In genomic region chr10:85145966-85146365, GRCh38 we compare ENCODE assay signal across 27 cellular contexts.
DNase-seq lines count a peak whose midpoint lies in the region; ATAC-seq, FAIRE-seq and TF ChIP-seq lines count a peak whose summit lies in the region.
"Had no signal": no experiment of that assay in that cellular context is flagged by ENCODE, and none has a peak within 500 bp of the region (broad histone marks: within the 10 kb centered on the region; RNA-seq: fewer than 3 reads in every experiment).

No MANE protein-coding gene starts in this region.

- DNase-seq in hepatocyte (ENCODE audit: low spot score), result peak; percentile 23
- no peak for DNase-seq in HepG2 (ENCODE audit: low spot score)
- peak; percentile 68 to 91 (median 76) for DNase-seq in right lobe of liver
- no peak for DNase-seq in activated CD4-positive, alpha-beta T cell treated with anti-CD3 and anti-CD28 coated beads for 1 hour
- no peak for DNase-seq in colonic mucosa
- DNase-seq in T-helper 1 cell, result no peak
- DNase-seq: 8988T; ACHN; BE2C; C1 segment of cervical spinal cord; CD4-positive, alpha-beta memory T cell; CD4-positive, CD25-positive, alpha-beta regulatory T cell; CD8-positive, alpha-beta memory T cell; COR-L47; DMS 273 treated with DMSO at 0.1 percent for 48 hours; DMS153; DMS53; DMS79; DND-41; EL; GDM1 had no signal

- no peak overlapping the region for H3K9ac ChIP-seq in HepG2 (ENCODE audit: insufficient read depth, low read depth, low read length)
- no peak overlapping the region for H3K9ac ChIP-seq in colonic mucosa (ENCODE audit: low read depth in 2 of 2, low read length in 2 of 2)
- H3K9ac ChIP-seq: BLaER1 had no signal

- no peak for FAIRE-seq in HepG2 (lab: Jason Lieb, UNC)
- FAIRE-seq: A204.1, GM12878, GM12892, GM18507 had no signal

- in situ Hi-C loops in HepG2 (cut with HindIII; ENCODE audit: extremely low pct_ligation_motif_present, low pct_unique_long_range_greater_than_20kb), result no loop called here

- peak; percentile 35; the same call in 1 of the 3 replicates for ATAC-seq in HepG2
- peak; percentile 99 to 100 (median 100) for ATAC-seq in right lobe of liver
- ATAC-seq in HG02840 (IDR thresholded peaks at IDR 0.05; ENCODE audit: low FRiP score, unreplicated experiment), result no peak
- ATAC-seq: GM12878 had no signal

- no peaks in the 10 kb centered on the region for H3K9me2 ChIP-seq in hepatocyte (replicated peaks; ENCODE audit: insufficient read depth)

- no TSS peak for BruUV-seq in HepG2 (replicated peaks; lab: Mats Ljungman, UMichigan)

- CTCF ChIA-PET in HepG2 (lab: Yijun Ruan, JAX; ENCODE audit: low intra/inter-chr PET ratio, low total read pairs), result no interaction called here

- H3K9me3 ChIP-seq in hepatocyte (ENCODE audit: low read depth) (no peaks in the 10 kb centered on the region), HepG2 (ENCODE audit: low read length) (no peaks in the 10 kb centered on the region), right lobe of liver (no peaks in the 10 kb centered on the region), colonic mucosa (no peaks in the 10 kb centered on the region)
- H3K9me3 ChIP-seq: BE2C had no signal

- H3K4me2 ChIP-seq in hepatocyte, result no peak overlapping the region
- no peak overlapping the region for H3K4me2 ChIP-seq in HepG2 (ENCODE audit: low read depth, low read length)
- H3K4me2 ChIP-seq: BLaER1 had no signal

- TF ChIP-seq EP300 in HepG2 (IDR thresholded peaks at IDR 0.05; ENCODE audit: low read depth in 2 of 2, low read length in 2 of 2), result no peak
- TF ChIP-seq EP300 in HepG2 (CRISPR knock-in tag; IDR thresholded peaks at IDR 0.05; ENCODE audit: borderline replicate concordance), result no peak

- no peaks in the 10 kb centered on the region for H4K20me1 ChIP-seq in hepatocyte (ENCODE audit: insufficient read depth, poor library complexity, severe bottlenecking)
- H4K20me1 ChIP-seq in HepG2 (ENCODE audit: insufficient read depth, low read length), result no peaks in the 10 kb centered on the region
- H4K20me1 ChIP-seq: BLaER1 had no signal

- no peaks in the 10 kb centered on the region for H3K79me2 ChIP-seq in hepatocyte
- no peaks in the 10 kb centered on the region for H3K79me2 ChIP-seq in HepG2 (ENCODE audit: insufficient read depth, low read length)

- H2AFZ ChIP-seq in hepatocyte, result no peak overlapping the region
- H2AFZ ChIP-seq in HepG2 (ENCODE audit: low read length), result no peak overlapping the region

- no peaks in the 10 kb centered on the region for H3K36me3 ChIP-seq in hepatocyte (replicated peaks; ENCODE audit: insufficient read depth, low read depth)
- H3K36me3 ChIP-seq in HepG2 (replicated peaks in 1 of 2; ENCODE audit: control insufficient read depth in 1 of 2, insufficient read depth in 2 of 2, low read length in 2 of 2), result no peaks in the 10 kb centered on the region
- H3K36me3 ChIP-seq in right lobe of liver, result no peaks in the 10 kb centered on the region
- no peaks in the 10 kb centered on the region for H3K36me3 ChIP-seq in colonic mucosa
- H3K36me3 ChIP-seq: BE2C, BLaER1 had no signal

- TF ChIP-seq RAD21 in HepG2 (CRISPR knock-in tag; IDR thresholded peaks at IDR 0.05), result no peak

- TF ChIP-seq POLR2A in HepG2 (IDR thresholded peaks at IDR 0.05; ENCODE audit: insufficient read depth in 1 of 2, low read depth in 2 of 2, low read length in 2 of 2) (no peak), right lobe of liver (IDR thresholded peaks at IDR 0.05) (no peak)

- POLR2A ChIA-PET in HepG2 (lab: Yijun Ruan, JAX), result no interaction called here

- intact Hi-C loops in HepG2 (cut with micrococcal nuclease; ENCODE audit: unreplicated experiment), result no loop called here
- intact Hi-C loops in right lobe of liver (cut with DNase I), result no loop called here
- intact Hi-C loops in colonic mucosa (cut with DNase I), result no loop called here

- WGBS in hepatocyte (ENCODE audit: low lambda C conversion rate, missing lambda C conversion rate), result 70% methylated on average over 5 of the region's 5 CpGs
- 3% methylated on average over 5 of the region's 5 CpGs for WGBS in HepG2 (ENCODE audit: low lambda C conversion rate)
- 23% methylated on average over 5 of the region's 5 CpGs for WGBS in right lobe of liver (ENCODE audit: insufficient coverage, low coverage, low lambda C conversion rate, missing lambda C conversion rate)

- H3K27ac ChIP-seq in hepatocyte (no peak overlapping the region), HepG2 (ENCODE audit: extremely low read length, insufficient read depth, low read length) (no peak overlapping the region), right lobe of liver (peak overlapping the region in 2 of 3 donors; percentile 10 to 27), colonic mucosa (no peak overlapping the region)
- H3K27ac ChIP-seq: BLaER1 had no signal

- H3K4me1 ChIP-seq in hepatocyte (ENCODE audit: insufficient read depth) (peaks cover 20% of the 10 kb centered on the region), HepG2 (ENCODE audit: insufficient read depth, low read length) (no peaks in the 10 kb centered on the region), right lobe of liver (peaks cover 0 to 13% (median 0%) of the 10 kb centered on the region in 4 donors), colonic mucosa (no peaks in the 10 kb centered on the region)
- H3K4me1 ChIP-seq: BE2C, BLaER1 had no signal

- H3K27me3 ChIP-seq in hepatocyte (no peaks in the 10 kb centered on the region), HepG2 (ENCODE audit: control insufficient read depth in 1 of 2, insufficient read depth in 2 of 2, low read length in 2 of 2) (no peaks in the 10 kb centered on the region), right lobe of liver (no peaks in the 10 kb centered on the region), colonic mucosa (no peaks in the 10 kb centered on the region)
- H3K27me3 ChIP-seq: BLaER1 had no signal

- TF ChIP-seq CTCF in hepatocyte (IDR thresholded peaks at IDR 0.05; ENCODE audit: poor library complexity) (no peak), HepG2 (CRISPR knock-in tag; IDR thresholded peaks at IDR 0.05) (no peak), right lobe of liver (IDR thresholded peaks at IDR 0.05) (no peak), colonic mucosa (IDR thresholded peaks at IDR 0.05) (no peak)

- H3K4me3 ChIP-seq in hepatocyte (no peak overlapping the region), HepG2 (replicated peaks in 1 of 3; ENCODE audit: insufficient read depth in 1 of 3, low read depth in 2 of 3, low read length in 3 of 3) (no peak overlapping the region), right lobe of liver (no peak overlapping the region), colonic mucosa (no peak overlapping the region)
- H3K4me3 ChIP-seq: BLaER1, GM12878 had no signal

TF ChIP-seq in HepG2, 621 proteins besides CTCF, POLR2A, EP300 and RAD21:
- TF ChIP-seq, protein P1, sequence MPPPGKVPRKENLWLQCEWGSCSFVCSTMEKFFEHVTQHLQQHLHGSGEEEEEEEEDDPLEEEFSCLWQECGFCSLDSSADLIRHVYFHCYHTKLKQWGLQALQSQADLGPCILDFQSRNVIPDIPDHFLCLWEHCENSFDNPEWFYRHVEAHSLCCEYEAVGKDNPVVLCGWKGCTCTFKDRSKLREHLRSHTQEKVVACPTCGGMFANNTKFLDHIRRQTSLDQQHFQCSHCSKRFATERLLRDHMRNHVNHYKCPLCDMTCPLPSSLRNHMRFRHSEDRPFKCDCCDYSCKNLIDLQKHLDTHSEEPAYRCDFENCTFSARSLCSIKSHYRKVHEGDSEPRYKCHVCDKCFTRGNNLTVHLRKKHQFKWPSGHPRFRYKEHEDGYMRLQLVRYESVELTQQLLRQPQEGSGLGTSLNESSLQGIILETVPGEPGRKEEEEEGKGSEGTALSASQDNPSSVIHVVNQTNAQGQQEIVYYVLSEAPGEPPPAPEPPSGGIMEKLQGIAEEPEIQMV (CRISPR knock-in tag; IDR thresholded peaks at IDR 0.05; ENCODE audit: low read depth), result no peak
- TF ChIP-seq KLF11 (CRISPR knock-in tag; IDR thresholded peaks at IDR 0.05), result no peak
- TF ChIP-seq KLF9 (CRISPR knock-in tag; IDR thresholded peaks at IDR 0.05; ENCODE audit: low read depth), result no peak
- TF ChIP-seq MBD4 (IDR thresholded peaks at IDR 0.05; ENCODE audit: borderline replicate concordance, low read length), result no peak
- TF ChIP-seq, protein P2, sequence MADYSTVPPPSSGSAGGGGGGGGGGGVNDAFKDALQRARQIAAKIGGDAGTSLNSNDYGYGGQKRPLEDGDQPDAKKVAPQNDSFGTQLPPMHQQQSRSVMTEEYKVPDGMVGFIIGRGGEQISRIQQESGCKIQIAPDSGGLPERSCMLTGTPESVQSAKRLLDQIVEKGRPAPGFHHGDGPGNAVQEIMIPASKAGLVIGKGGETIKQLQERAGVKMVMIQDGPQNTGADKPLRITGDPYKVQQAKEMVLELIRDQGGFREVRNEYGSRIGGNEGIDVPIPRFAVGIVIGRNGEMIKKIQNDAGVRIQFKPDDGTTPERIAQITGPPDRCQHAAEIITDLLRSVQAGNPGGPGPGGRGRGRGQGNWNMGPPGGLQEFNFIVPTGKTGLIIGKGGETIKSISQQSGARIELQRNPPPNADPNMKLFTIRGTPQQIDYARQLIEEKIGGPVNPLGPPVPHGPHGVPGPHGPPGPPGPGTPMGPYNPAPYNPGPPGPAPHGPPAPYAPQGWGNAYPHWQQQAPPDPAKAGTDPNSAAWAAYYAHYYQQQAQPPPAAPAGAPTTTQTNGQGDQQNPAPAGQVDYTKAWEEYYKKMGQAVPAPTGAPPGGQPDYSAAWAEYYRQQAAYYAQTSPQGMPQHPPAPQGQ (CRISPR knock-in tag; IDR thresholded peaks at IDR 0.05; ENCODE audit: borderline replicate concordance), result no peak
- TF ChIP-seq RCOR2 (CRISPR knock-in tag; IDR thresholded peaks at IDR 0.05), result no peak
- TF ChIP-seq MEIS1 (CRISPR knock-in tag; IDR thresholded peaks at IDR 0.05; ENCODE audit: borderline replicate concordance), result no peak
- TF ChIP-seq AGO1 (IDR thresholded peaks at IDR 0.05; ENCODE audit: low read depth, low read length, poor library complexity, severe bottlenecking), result no peak
- no peak for TF ChIP-seq TAF1 (CRISPR knock-in tag; IDR thresholded peaks at IDR 0.05)
TF ChIP-seq in HepG2: peak in this region for 0.

Comparison
In these comparisons a context has a peak if more than half of its experiments do, and no peak if none do; other contexts are left out.
1. DNase-seq: peak in hepatocyte (single experiment) and right lobe of liver (3 of 3); none in HepG2 (single experiment), activated CD4-positive, alpha-beta T cell treated with anti-CD3 and anti-CD28 coated beads for 1 hour (single experiment), colonic mucosa (single experiment) and T-helper 1 cell (0 of 5).
2. H3K27ac ChIP-seq: peak in right lobe of liver (2 of 3); none in hepatocyte (single experiment), HepG2 (single experiment) and colonic mucosa (single experiment).